23 cellular contexts compared by ENCODE assay signal in genomic region chr10:20059084-20059835, GRCh38.
A peak's percentile ranks its signal among the peaks of the same experiment; 100 is the strongest.
DNase-seq lines count a peak whose midpoint lies in the region; ATAC-seq and TF ChIP-seq lines count a peak whose summit lies in the region.
"Had no signal": no experiment of that assay in that cellular context is flagged by ENCODE, and none has a peak within 500 bp of the region (broad histone marks: within the 10 kb centered on the region; RNA-seq: fewer than 3 reads in every experiment).

No MANE protein-coding gene starts in this region.

- intact Hi-C loops in Right ventricle myocardium superior (cut with DNase I) = no loop called here
- intact Hi-C loops in cardiac septum (cut with DNase I) = no loop called here
- intact Hi-C loops in aorta (cut with DNase I) = no loop called here

- H3K36me3 ChIP-seq in aorta (ENCODE audit: control insufficient read depth in 1 of 2, insufficient read depth in 2 of 2, low read length in 1 of 2) = no peaks in the 10 kb centered on the region
- H3K36me3 ChIP-seq: neutrophil, upper lobe of right lung had no signal

- no peaks in the 10 kb centered on the region for H3K9me3 ChIP-seq in aorta (ENCODE audit: control insufficient read depth, low read length)
- H3K9me3 ChIP-seq: neutrophil, upper lobe of right lung had no signal

- H3K27me3 ChIP-seq in aorta (ENCODE audit: control insufficient read depth in 1 of 2, insufficient read depth in 2 of 2, low read length in 1 of 2) = no peaks in the 10 kb centered on the region
- H3K27me3 ChIP-seq: neutrophil, upper lobe of right lung had no signal

- peak; percentile 29 for ATAC-seq in Right ventricle myocardium superior (ENCODE audit: poor library complexity)
- peak; percentile 26 for ATAC-seq in aorta (ENCODE audit: low FRiP score)
- ATAC-seq in GM19463 (IDR thresholded peaks at IDR 0.05; ENCODE audit: unreplicated experiment) = no peak
- ATAC-seq: GM23338, SK-N-SH treated with all-trans-retinoic acid at 6 μM for 48 hours, upper lobe of right lung had no signal

- peaks cover 1 to 4% of the 10 kb centered on the region in 2 donors for H3K4me1 ChIP-seq in aorta (ENCODE audit: control insufficient read depth in 1 of 2, insufficient read depth in 2 of 2, low read length in 2 of 2)
- H3K4me1 ChIP-seq: upper lobe of right lung had no signal

- WGBS in aorta, 2 donors = 8 to 25% methylated on average over 3 of the region's 3 CpGs

- no peak overlapping the region for H3K4me3 ChIP-seq in fibroblast of mammary gland (ENCODE audit: control insufficient read depth, low read depth, low read length)
- no peak overlapping the region for H3K4me3 ChIP-seq in aorta (ENCODE audit: low read length in 2 of 2)
- H3K4me3 ChIP-seq: GM23338, lung, psoas muscle, smooth muscle cell, upper lobe of right lung had no signal

- TF ChIP-seq CTCF in fibroblast of mammary gland (conservative IDR thresholded peaks at IDR 0.05; ENCODE audit: control insufficient read depth, insufficient read depth, low read depth, low read length) = no peak

- H3K27ac ChIP-seq in aorta (ENCODE audit: low read depth in 1 of 2, low read length in 2 of 2) = no peak overlapping the region
- H3K27ac ChIP-seq: neutrophil, psoas muscle, upper lobe of right lung had no signal

- no peak for DNase-seq in Right ventricle myocardium superior
- DNase-seq in cardiac septum (ENCODE audit: low spot score) = no peak
- peak; percentile 6 for DNase-seq in fibroblast of mammary gland (ENCODE audit: low read depth)
- peak; percentile 10 for DNase-seq in mucosa of gallbladder (ENCODE audit: low spot score)
- no peak for DNase-seq in aorta
- no peak for DNase-seq in retina
- no peak for DNase-seq in NCI-H2227 treated with DMSO at 0.1 percent for 48 hours (lab: John Stamatoyannopoulos, UW)
- DNase-seq: activated CD4-positive, alpha-beta T cell treated with anti-CD3 and anti-CD28 coated beads, Interleukin-2, amount 10 ng/mL, durations not matched to agents 7 days and 5 days; activated naive CD4-positive, alpha-beta T cell treated with anti-CD3 and anti-CD28 coated beads, Interleukin-2, amount 50 U/mL, for 16 hours; anterior cingulate cortex; DMS53; GDM1; KG1; NCI-H187 treated with DMSO at 0.1 percent for 48 hours; NCI-H82; psoas muscle; upper lobe of right lung had no signal

Comparison
In these comparisons a context has a peak if more than half of its experiments do, and no peak if none do; other contexts are left out.
1. DNase-seq: peak in fibroblast of mammary gland (single experiment) and mucosa of gallbladder (single experiment); none in Right ventricle myocardium superior (single experiment), cardiac septum (single experiment), aorta (0 of 2), retina (single experiment) and NCI-H2227 treated with DMSO at 0.1 percent for 48 hours (single experiment).